12 cellular contexts compared by ENCODE assay signal in genomic region chr1:203166192-203166940, GRCh38. TPM values are rescaled to one million over a fixed set of nuclear protein-coding genes. Genes with fewer than 3 reads are reported as not detected.
A peak's percentile ranks its signal among the peaks of the same experiment; 100 is the strongest.
DNase-seq lines count a peak whose midpoint lies in the region; ATAC-seq, FAIRE-seq and TF ChIP-seq lines count a peak whose summit lies in the region.
"Had no signal": no experiment of that assay in that cellular context is flagged by ENCODE, and none has a peak within 500 bp of the region (broad histone marks: within the 10 kb centered on the region; RNA-seq: fewer than 3 reads in every experiment).

No MANE protein-coding gene starts in this region.

- dilution Hi-C loops in mammary epithelial cell (cut with HindIII; ENCODE audit: low sequenced_read_pairs) (loop anchor here (5.0 kb wide), 1 partner anchor 34 kb away; no protein-coding TSS in a partner anchor), keratinocyte (cut with MboI; ENCODE audit: extremely low pct_ligation_motif_present, low sequenced_read_pairs) (no loop called here)

- H3K9me2 ChIP-seq in PC-9 (ENCODE audit: insufficient read depth), result no peaks in the 10 kb centered on the region

- FAIRE-seq in keratinocyte (lab: Jason Lieb, UNC), result no peak
- FAIRE-seq: urothelium cell line had no signal

- H3K4me3 Mint-ChIP-seq in MCF 10A (ENCODE audit: unreplicated experiment), result no peak overlapping the region
- H3K4me3 Mint-ChIP-seq: HFFc6 had no signal

- no peaks in the 10 kb centered on the region for H3K4me1 ChIP-seq in mammary epithelial cell (ENCODE audit: insufficient read depth, low read length)
- H3K4me1 ChIP-seq in keratinocyte (ENCODE audit: control insufficient read depth, extremely low read depth, insufficient read depth, low read length), result no peaks in the 10 kb centered on the region
- H3K4me1 ChIP-seq in upper lobe of right lung, result no peaks in the 10 kb centered on the region
- H3K4me1 ChIP-seq in PC-9 (replicated peaks; ENCODE audit: insufficient read depth), result 0 out of 2 replicates have a peak, but pooled peaks cover under 1% of the 10 kb centered on the region

- H3K4me1 Mint-ChIP-seq in MCF 10A (ENCODE audit: insufficient read depth, unreplicated experiment), result peaks cover 5% of the 10 kb centered on the region

- H3K9me3 Mint-ChIP-seq in MCF 10A (ENCODE audit: unreplicated experiment), result no peaks in the 10 kb centered on the region
- H3K9me3 Mint-ChIP-seq: HFFc6 had no signal

- H3K36me3 Mint-ChIP-seq in MCF 10A (ENCODE audit: insufficient read depth, unreplicated experiment), result no peaks in the 10 kb centered on the region

- DNase-seq in MCF 10A (ENCODE audit: unreplicated experiment) (peak; percentile 72), mammary epithelial cell (no peak), RWPE1 (ENCODE audit: low spot score) (peak; percentile 46), keratinocyte (ENCODE audit: low read depth, low spot score) (no peak), upper lobe of right lung (peak; percentile 75), PC-9 (no peak), NCI-H2081 (lab: John Stamatoyannopoulos, UW) (no peak)
- DNase-seq in activated CD4-positive, alpha-beta T cell treated with anti-CD3 and anti-CD28 coated beads for 1 hour, result no peak
- DNase-seq: activated T-cell treated with anti-CD3 and anti-CD28 coated beads, Interleukin-2, amount 50 U/mL, for 1 hour; HFFc6; NCI-H2171 had no signal

- no peak overlapping the region for H3K27ac ChIP-seq in mammary epithelial cell (ENCODE audit: insufficient read depth, low read depth, low read length)
- H3K27ac ChIP-seq in RWPE1, result no peak overlapping the region
- H3K27ac ChIP-seq in keratinocyte (ENCODE audit: control insufficient read depth, insufficient read depth, low read length), result no peak overlapping the region
- no peak overlapping the region for H3K27ac ChIP-seq in upper lobe of right lung
- no peak overlapping the region for H3K27ac ChIP-seq in PC-9

- H3K36me3 ChIP-seq in mammary epithelial cell (ENCODE audit: insufficient read depth, low read length) (no peaks in the 10 kb centered on the region), keratinocyte (ENCODE audit: control insufficient read depth in 2 of 2, extremely low read depth in 1 of 2, insufficient read depth in 2 of 2, low read length in 2 of 2) (no peaks in the 10 kb centered on the region), upper lobe of right lung (no peaks in the 10 kb centered on the region), PC-9 (ENCODE audit: low read depth) (no peaks in the 10 kb centered on the region)

- no peak overlapping the region for H3K9ac ChIP-seq in mammary epithelial cell (ENCODE audit: insufficient read depth, low read length)
- H3K9ac ChIP-seq in keratinocyte (ENCODE audit: control insufficient read depth, extremely low read depth, insufficient read depth, low read length), result no peak overlapping the region

- H3K9me3 ChIP-seq in mammary epithelial cell (replicated peaks; ENCODE audit: insufficient read depth, low read length), result no peaks in the 10 kb centered on the region
- H3K9me3 ChIP-seq in keratinocyte (ENCODE audit: control insufficient read depth, low read depth, low read length), result no peaks in the 10 kb centered on the region
- no peaks in the 10 kb centered on the region for H3K9me3 ChIP-seq in upper lobe of right lung
- no peaks in the 10 kb centered on the region for H3K9me3 ChIP-seq in PC-9 (ENCODE audit: insufficient read depth, low read depth)

- no peaks in the 10 kb centered on the region for H3F3A ChIP-seq in PC-9 (ENCODE audit: insufficient read depth, low read depth)

- H3K27me3 ChIP-seq in mammary epithelial cell (ENCODE audit: insufficient read depth, low read length) (peaks cover 3% of the 10 kb centered on the region), keratinocyte (ENCODE audit: control insufficient read depth, extremely low read depth, insufficient read depth, low read length) (peaks cover 22% of the 10 kb centered on the region), upper lobe of right lung (no peaks in the 10 kb centered on the region), PC-9 (ENCODE audit: insufficient read depth, low read depth) (no peaks in the 10 kb centered on the region)

- peaks cover 14% of the 10 kb centered on the region for H3K27me3 Mint-ChIP-seq in MCF 10A (ENCODE audit: insufficient read depth, unreplicated experiment)

- peak; percentile 72 for ATAC-seq in upper lobe of right lung

- H2AFZ ChIP-seq in mammary epithelial cell (ENCODE audit: low read depth, low read length), result no peak overlapping the region
- no peak overlapping the region for H2AFZ ChIP-seq in keratinocyte (ENCODE audit: control insufficient read depth, low read length)
- H2AFZ ChIP-seq in PC-9, result no peak overlapping the region

- H3K79me2 ChIP-seq in mammary epithelial cell (ENCODE audit: insufficient read depth, low read length), result no peaks in the 10 kb centered on the region
- H3K79me2 ChIP-seq in keratinocyte (ENCODE audit: control insufficient read depth, insufficient read depth, low read length), result no peaks in the 10 kb centered on the region
- no peaks in the 10 kb centered on the region for H3K79me2 ChIP-seq in PC-9 (ENCODE audit: low read depth)

- CTCF ChIA-PET in MCF 10A (lab: Yijun Ruan, JAX), result interaction anchor here (1.2 to 15.6 kb wide), 4 partner anchors 33 to 122 kb away, joined by 5 to 334 read pairs (median 6); no protein-coding TSS in a partner anchor
- CTCF ChIA-PET in mammary epithelial cell (lab: Charles Lee; ENCODE audit: low non-redundant PET), result interaction anchor here (0.6 kb wide), 1 partner anchor 34 kb away, joined by 6 read pairs; no protein-coding TSS in a partner anchor
- CTCF ChIA-PET in RWPE1 (lab: Yijun Ruan, JAX), result interaction anchor here (0.5 to 7.0 kb wide), 12 partner anchors 15 to 1858 kb away, joined by 3 to 45 read pairs (median 4); partner anchors contain the start of gene ADORA1
- CTCF ChIA-PET in PC-9 (lab: Charles Lee), result interaction anchor here (0.5 kb wide), 1 partner anchor 1127 kb away, joined by 3 read pairs; no protein-coding TSS in a partner anchor

- no peaks in the 10 kb centered on the region for H3K9me1 ChIP-seq in keratinocyte (ENCODE audit: control insufficient read depth, extremely low read depth, insufficient read depth, low read length)

- no peaks in the 10 kb centered on the region for H4K20me1 ChIP-seq in mammary epithelial cell (ENCODE audit: insufficient read depth, low read length)
- no peaks in the 10 kb centered on the region for H4K20me1 ChIP-seq in keratinocyte (ENCODE audit: control insufficient read depth, extremely low read depth, insufficient read depth, low read length)
- H4K20me1 ChIP-seq in PC-9 (ENCODE audit: insufficient read depth), result no peaks in the 10 kb centered on the region

- POLR2A ChIA-PET in MCF 10A (lab: Yijun Ruan, JAX) (no interaction called here), RWPE1 (lab: Yijun Ruan, JAX; ENCODE audit: low non-redundant PET) (no interaction called here), PC-9 (lab: Charles Lee; ENCODE audit: unreplicated experiment) (no interaction called here)

- WGBS in mammary epithelial cell (ENCODE audit: low coverage, missing lambda C conversion rate), result 84% methylated on average over 10 of the region's 14 CpGs

- in situ Hi-C loops in mammary epithelial cell (cut with MboI; ENCODE audit: low sequenced_read_pairs in 2 of 2), result no loop called here

- H3K4me3 ChIP-seq in mammary epithelial cell (replicated peaks in 1 of 3; ENCODE audit: insufficient read depth in 1 of 3, low read depth in 2 of 3, low read length in 3 of 3) (no peak overlapping the region), keratinocyte (ENCODE audit: control insufficient read depth in 2 of 3, extremely low read depth in 1 of 3, insufficient read depth in 2 of 3, low read depth in 1 of 3, low read length in 3 of 3) (no peak overlapping the region), upper lobe of right lung (no peak overlapping the region), PC-9 (no peak overlapping the region)

- BruUV-seq in MCF 10A (replicated peaks; lab: Mats Ljungman, UMichigan) (no TSS peak), mammary epithelial cell (replicated peaks; lab: Mats Ljungman, UMichigan) (no TSS peak), PC-9 (replicated peaks; lab: Mats Ljungman, UMichigan) (no TSS peak)

- intact Hi-C loops in MCF 10A (cut with micrococcal nuclease) (no loop called here), mammary epithelial cell (cut with micrococcal nuclease) (loop anchor here (1.0 kb wide), 1 partner anchor 50 kb away; no protein-coding TSS in a partner anchor), upper lobe of right lung (cut with DNase I) (no loop called here), PC-9 (cut with micrococcal nuclease; ENCODE audit: unreplicated experiment) (no loop called here)

- TF ChIP-seq CTCF in MCF 10A (IDR thresholded peaks at IDR 0.05; ENCODE audit: unreplicated experiment) (no peak), mammary epithelial cell (conservative IDR thresholded peaks at IDR 0.05 in 1 of 2, IDR thresholded peaks at IDR 0.05 in 1 of 2; ENCODE audit: extremely low read depth in 1 of 2, insufficient read depth in 1 of 2, low read depth in 1 of 2, low read length in 2 of 2) (no peak), RWPE1 (conservative IDR thresholded peaks at IDR 0.05; ENCODE audit: low read depth) (no peak), keratinocyte (optimal IDR thresholded peaks at IDR 0.05 in 1 of 3, IDR thresholded peaks at IDR 0.05 in 1 of 3, conservative IDR thresholded peaks at IDR 0.05 in 1 of 3; ENCODE audit: extremely low read depth in 1 of 3, insufficient read depth in 2 of 3, low read length in 3 of 3) (peak; percentile 33 to 58 (median 57)), upper lobe of right lung (IDR thresholded peaks at IDR 0.05) (peak; percentile 20), PC-9 (conservative IDR thresholded peaks at IDR 0.05) (no peak)

- H3K4me2 ChIP-seq in mammary epithelial cell (ENCODE audit: insufficient read depth, low read depth, low read length) (no peak overlapping the region), keratinocyte (ENCODE audit: control insufficient read depth, extremely low read depth, insufficient read depth, low read depth, low read length) (no peak overlapping the region), PC-9 (no peak overlapping the region)

- H3K27ac Mint-ChIP-seq in MCF 10A (ENCODE audit: low read depth, unreplicated experiment), result no peak overlapping the region
- H3K27ac Mint-ChIP-seq: HFFc6 had no signal

RNA-seq across cellular contexts. Expression of gene MYBPH, which starts 9.3 kb away (rescaled TPM):
- not detected in 2 replicates for total RNA-seq in MCF 10A (2022)
- not detected for total RNA-seq in mammary epithelial cell
- not detected for polyA plus RNA-seq in mammary epithelial cell
- polyA minus RNA-seq in mammary epithelial cell, result not detected
- not detected in 3 replicates for polyA plus RNA-seq in keratinocyte
- not detected for polyA plus RNA-seq in keratinocyte (2011; ENCODE audit: low read depth)
- not detected in 2 replicates for polyA plus RNA-seq in keratinocyte (2011; cell fraction: cytosol; rRNA removed)
- polyA plus RNA-seq in keratinocyte (2011; cell fraction: nucleus; rRNA removed), result not detected in 2 replicates
- polyA plus RNA-seq in keratinocyte (2012; ENCODE audit: low replicate concordance), result 0.06 TPM in 1 of 2 replicates, not detected in the other
- polyA minus RNA-seq in keratinocyte, result 0.85 TPM in 1 of 3 replicates, not detected in the others
- not detected for polyA minus RNA-seq in keratinocyte (2011; cell fraction: cytosol; rRNA and poly(A)+ RNA removed)
- not detected in 2 replicates for polyA minus RNA-seq in keratinocyte (2011; cell fraction: nucleus; rRNA and poly(A)+ RNA removed)
- not detected for total RNA-seq in upper lobe of right lung
- not detected in 2 replicates for total RNA-seq in PC-9 (2021)
- total RNA-seq: HFFc6 had no signal

RNA-seq across cellular contexts. Expression of gene CHI3L1, which starts 20.1 kb away (rescaled TPM):
- total RNA-seq in MCF 10A (2022) (0.75 and 0.88 TPM in 2 replicates), mammary epithelial cell (10 to 100 TPM in 1 of 2 donors, not detected in 1; 37.0 TPM), upper lobe of right lung (85.1 TPM), PC-9 (2021) (not detected in 2 replicates)
- polyA plus RNA-seq in mammary epithelial cell (0.33 TPM), keratinocyte (0.11 to 1.2 TPM (median 0.20 TPM) in 3 replicates)
- polyA minus RNA-seq in mammary epithelial cell (not detected), keratinocyte (1.5 TPM in 1 of 3 replicates, not detected in the others)
- polyA plus RNA-seq in keratinocyte (2011; ENCODE audit: low read depth), result 0.52 TPM
- polyA plus RNA-seq in keratinocyte (2011; cell fraction: cytosol; rRNA removed), result 0.29 and 0.34 TPM in 2 replicates
- 2.7 and 4.2 TPM in 2 replicates for polyA plus RNA-seq in keratinocyte (2011; cell fraction: nucleus; rRNA removed)
- 3.2 TPM in 1 of 2 replicates, not detected in the other for polyA plus RNA-seq in keratinocyte (2012; ENCODE audit: low replicate concordance)
- not detected for polyA minus RNA-seq in keratinocyte (2011; cell fraction: cytosol; rRNA and poly(A)+ RNA removed)
- 1.4 and 1.7 TPM in 2 replicates for polyA minus RNA-seq in keratinocyte (2011; cell fraction: nucleus; rRNA and poly(A)+ RNA removed)
- total RNA-seq: HFFc6 had no signal

RNA-seq across cellular contexts. Expression of gene ADORA1, which starts 38.8 kb away (rescaled TPM):
- total RNA-seq in MCF 10A (2022) (0.26 and 0.34 TPM in 2 replicates), mammary epithelial cell (1 to 10 TPM in 1 of 2 donors, under 1 TPM in 1; 0.96 to 1.7 TPM), upper lobe of right lung (4.1 TPM), PC-9 (2021) (5.9 and 8.3 TPM in 2 replicates)
- polyA plus RNA-seq in mammary epithelial cell (0.74 TPM), keratinocyte (0.07 to 0.10 TPM (median 0.09 TPM) in 3 replicates)
- polyA minus RNA-seq in mammary epithelial cell (not detected), keratinocyte (not detected in 3 replicates)
- 0.31 TPM for polyA plus RNA-seq in keratinocyte (2011; ENCODE audit: low read depth)
- 0.06 TPM in 1 of 2 replicates, not detected in the other for polyA plus RNA-seq in keratinocyte (2011; cell fraction: cytosol; rRNA removed)
- polyA plus RNA-seq in keratinocyte (2011; cell fraction: nucleus; rRNA removed), result 0.11 and 0.17 TPM in 2 replicates
- 0.28 TPM in 1 of 2 replicates, not detected in the other for polyA plus RNA-seq in keratinocyte (2012; ENCODE audit: low replicate concordance)
- polyA minus RNA-seq in keratinocyte (2011; cell fraction: cytosol; rRNA and poly(A)+ RNA removed), result not detected
- 0.39 TPM in 1 of 2 replicates, not detected in the other for polyA minus RNA-seq in keratinocyte (2011; cell fraction: nucleus; rRNA and poly(A)+ RNA removed)

Comparison
In these comparisons a context has a peak if more than half of its experiments do, and no peak if none do; other contexts are left out.
1. DNase-seq: peak in MCF 10A (single experiment), RWPE1 (single experiment) and upper lobe of right lung (single experiment); none in mammary epithelial cell (single experiment), keratinocyte (single experiment), PC-9 (0 of 2), activated CD4-positive, alpha-beta T cell treated with anti-CD3 and anti-CD28 coated beads for 1 hour (single experiment) and NCI-H2081 (0 of 2).
2. CTCF ChIP-seq: peak in keratinocyte (3 of 3) and upper lobe of right lung (single experiment); none in MCF 10A (single experiment), mammary epithelial cell (0 of 2), RWPE1 (single experiment) and PC-9 (single experiment).